In the genomic region with DNA sequence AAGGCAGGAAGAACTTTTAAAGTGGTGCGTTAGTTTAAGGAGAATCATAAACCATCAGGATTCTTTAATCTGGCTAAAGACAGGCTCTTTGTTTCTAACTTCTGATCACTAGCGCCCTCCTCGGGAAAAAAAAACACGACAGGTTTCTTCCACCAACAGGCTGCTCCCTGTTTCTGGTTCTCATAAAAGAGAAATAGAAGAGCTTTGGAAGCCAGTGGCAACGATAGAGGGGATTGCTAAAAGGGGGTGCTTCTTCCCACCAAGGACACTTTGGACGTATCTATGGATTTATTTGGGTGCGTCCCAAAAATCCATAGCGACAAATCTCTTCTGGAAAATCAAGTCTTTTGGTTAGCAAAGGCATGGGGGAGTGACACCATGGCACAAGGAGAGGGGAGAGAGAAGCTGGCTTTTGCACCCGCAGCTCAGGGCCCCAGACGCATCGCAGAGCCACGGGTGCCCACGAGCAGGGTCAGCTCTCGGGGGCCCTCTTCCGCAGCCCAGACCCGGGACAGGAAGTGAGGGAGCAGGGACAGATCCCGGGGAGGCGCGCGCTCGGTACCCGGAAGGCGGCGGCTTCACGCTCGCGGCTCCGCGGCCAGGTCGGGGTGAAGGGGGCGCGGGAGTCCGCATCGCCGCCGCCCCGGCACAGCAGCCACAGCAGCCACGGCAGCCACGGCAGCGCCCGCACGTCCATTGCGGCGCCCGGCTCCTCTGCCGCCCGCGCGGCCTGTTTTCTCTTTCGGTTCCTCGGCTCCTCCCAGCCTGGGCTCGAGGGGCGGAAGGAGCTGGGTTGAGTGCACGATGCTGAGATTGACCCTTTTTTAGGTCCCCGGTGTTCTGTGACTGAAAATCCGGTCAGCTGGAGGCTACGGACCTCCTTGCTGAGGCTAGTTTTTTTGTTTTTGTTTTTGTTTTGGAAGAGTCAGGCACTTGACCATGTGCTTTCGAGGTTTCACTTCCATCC, we compare ENCODE assay signal across 1 cellular context.
A peak's percentile ranks its signal among the peaks of the same experiment; 100 is the strongest.
TF ChIP-seq lines count a peak whose summit lies in the region.

A gene with protein sequence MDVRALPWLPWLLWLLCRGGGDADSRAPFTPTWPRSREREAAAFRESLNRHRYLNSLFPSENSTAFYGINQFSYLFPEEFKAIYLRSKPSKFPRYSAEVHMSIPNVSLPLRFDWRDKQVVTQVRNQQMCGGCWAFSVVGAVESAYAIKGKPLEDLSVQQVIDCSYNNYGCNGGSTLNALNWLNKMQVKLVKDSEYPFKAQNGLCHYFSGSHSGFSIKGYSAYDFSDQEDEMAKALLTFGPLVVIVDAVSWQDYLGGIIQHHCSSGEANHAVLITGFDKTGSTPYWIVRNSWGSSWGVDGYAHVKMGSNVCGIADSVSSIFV (minus strand): TSS at position 716 of the 967 bp plus-strand sequence. CDS start 19 bp downstream, at position 697.

TF ChIP-seq in HepG2, 621 proteins besides CTCF, POLR2A, EP300 and RAD21 (continued from another document and continues in another):
- TF ChIP-seq, protein P1, sequence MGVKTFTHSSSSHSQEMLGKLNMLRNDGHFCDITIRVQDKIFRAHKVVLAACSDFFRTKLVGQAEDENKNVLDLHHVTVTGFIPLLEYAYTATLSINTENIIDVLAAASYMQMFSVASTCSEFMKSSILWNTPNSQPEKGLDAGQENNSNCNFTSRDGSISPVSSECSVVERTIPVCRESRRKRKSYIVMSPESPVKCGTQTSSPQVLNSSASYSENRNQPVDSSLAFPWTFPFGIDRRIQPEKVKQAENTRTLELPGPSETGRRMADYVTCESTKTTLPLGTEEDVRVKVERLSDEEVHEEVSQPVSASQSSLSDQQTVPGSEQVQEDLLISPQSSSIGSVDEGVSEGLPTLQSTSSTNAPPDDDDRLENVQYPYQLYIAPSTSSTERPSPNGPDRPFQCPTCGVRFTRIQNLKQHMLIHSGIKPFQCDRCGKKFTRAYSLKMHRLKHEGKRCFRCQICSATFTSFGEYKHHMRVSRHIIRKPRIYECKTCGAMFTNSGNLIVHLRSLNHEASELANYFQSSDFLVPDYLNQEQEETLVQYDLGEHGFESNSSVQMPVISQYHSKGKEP (CRISPR knock-in tag; IDR thresholded peaks at IDR 0.05): no peak
- TF ChIP-seq HOXA9 (CRISPR knock-in tag; IDR thresholded peaks at IDR 0.05; ENCODE audit: borderline replicate concordance) (no peak), MTF1 (CRISPR knock-in tag; IDR thresholded peaks at IDR 0.05) (no peak), ZNF446 (CRISPR knock-in tag; IDR thresholded peaks at IDR 0.05) (peak; percentile 35; the same call in 1 of the 2 replicates), FOXK1 (CRISPR knock-in tag; IDR thresholded peaks at IDR 0.05; ENCODE audit: borderline replicate concordance, low read depth) (no peak), NFIC (IDR thresholded peaks at IDR 0.05; ENCODE audit: low read length) (no peak), ZNF850 (CRISPR knock-in tag; conservative IDR thresholded peaks at IDR 0.05) (no peak), ZNF234 (CRISPR knock-in tag; conservative IDR thresholded peaks at IDR 0.05) (no peak), NRL (CRISPR knock-in tag; IDR thresholded peaks at IDR 0.05; ENCODE audit: borderline replicate concordance) (no peak; the same call in 1 of the 2 replicates), ZNF772 (CRISPR knock-in tag; IDR thresholded peaks at IDR 0.05) (no peak), KAT2B (IDR thresholded peaks at IDR 0.05; ENCODE audit: borderline replicate concordance, low read depth, low read length) (no peak), TCF12 (IDR thresholded peaks at IDR 0.05) (no peak), TCF12 (CRISPR knock-in tag; IDR thresholded peaks at IDR 0.05) (no peak), ZNF263 (CRISPR knock-in tag; IDR thresholded peaks at IDR 0.05) (no peak; the same call in 1 of the 2 replicates), ZMYM2 (CRISPR knock-in tag; IDR thresholded peaks at IDR 0.05) (0 out of 2 replicates have a peak, but pooled peaks have one; percentile 26), ZNF143 (CRISPR knock-in tag; IDR thresholded peaks at IDR 0.05) (no peak), ZNF121 (CRISPR knock-in tag; IDR thresholded peaks at IDR 0.05) (no peak), BCL6 (CRISPR knock-in tag; IDR thresholded peaks at IDR 0.05) (no peak), ZNF484 (CRISPR knock-in tag; IDR thresholded peaks at IDR 0.05; ENCODE audit: borderline replicate concordance, low read depth) (no peak), KAT7 (CRISPR knock-in tag; IDR thresholded peaks at IDR 0.05; ENCODE audit: borderline replicate concordance) (no peak), ZNF230 (CRISPR knock-in tag; IDR thresholded peaks at IDR 0.05) (no peak), RBFOX2 (IDR thresholded peaks at IDR 0.05; ENCODE audit: low read depth, low read length) (peak; percentile 88), NR2C2 (CRISPR knock-in tag; IDR thresholded peaks at IDR 0.05; ENCODE audit: borderline replicate concordance) (peak; percentile 60), AGO2 (optimal IDR thresholded peaks at IDR 0.05; ENCODE audit: low read depth, low read length) (peak; percentile 39), ZNF543 (CRISPR knock-in tag; IDR thresholded peaks at IDR 0.05) (no peak), ZNF430 (CRISPR knock-in tag; IDR thresholded peaks at IDR 0.05) (0 out of 2 replicates have a peak, but pooled peaks have one; percentile 41), DMAP1 (CRISPR knock-in tag; IDR thresholded peaks at IDR 0.05) (0 out of 2 replicates have a peak, but pooled peaks have one; percentile 37), WIZ (CRISPR knock-in tag; IDR thresholded peaks at IDR 0.05) (peak; percentile 61; the same call in 1 of the 2 replicates), SAFB2 (CRISPR knock-in tag; IDR thresholded peaks at IDR 0.05; ENCODE audit: borderline replicate concordance, low read depth) (no peak; the same call in 1 of the 2 replicates), ZKSCAN5 (CRISPR knock-in tag; IDR thresholded peaks at IDR 0.05) (no peak), ZKSCAN8 (CRISPR knock-in tag; IDR thresholded peaks at IDR 0.05; ENCODE audit: borderline replicate concordance) (no peak)
- TF ChIP-seq, protein P2, sequence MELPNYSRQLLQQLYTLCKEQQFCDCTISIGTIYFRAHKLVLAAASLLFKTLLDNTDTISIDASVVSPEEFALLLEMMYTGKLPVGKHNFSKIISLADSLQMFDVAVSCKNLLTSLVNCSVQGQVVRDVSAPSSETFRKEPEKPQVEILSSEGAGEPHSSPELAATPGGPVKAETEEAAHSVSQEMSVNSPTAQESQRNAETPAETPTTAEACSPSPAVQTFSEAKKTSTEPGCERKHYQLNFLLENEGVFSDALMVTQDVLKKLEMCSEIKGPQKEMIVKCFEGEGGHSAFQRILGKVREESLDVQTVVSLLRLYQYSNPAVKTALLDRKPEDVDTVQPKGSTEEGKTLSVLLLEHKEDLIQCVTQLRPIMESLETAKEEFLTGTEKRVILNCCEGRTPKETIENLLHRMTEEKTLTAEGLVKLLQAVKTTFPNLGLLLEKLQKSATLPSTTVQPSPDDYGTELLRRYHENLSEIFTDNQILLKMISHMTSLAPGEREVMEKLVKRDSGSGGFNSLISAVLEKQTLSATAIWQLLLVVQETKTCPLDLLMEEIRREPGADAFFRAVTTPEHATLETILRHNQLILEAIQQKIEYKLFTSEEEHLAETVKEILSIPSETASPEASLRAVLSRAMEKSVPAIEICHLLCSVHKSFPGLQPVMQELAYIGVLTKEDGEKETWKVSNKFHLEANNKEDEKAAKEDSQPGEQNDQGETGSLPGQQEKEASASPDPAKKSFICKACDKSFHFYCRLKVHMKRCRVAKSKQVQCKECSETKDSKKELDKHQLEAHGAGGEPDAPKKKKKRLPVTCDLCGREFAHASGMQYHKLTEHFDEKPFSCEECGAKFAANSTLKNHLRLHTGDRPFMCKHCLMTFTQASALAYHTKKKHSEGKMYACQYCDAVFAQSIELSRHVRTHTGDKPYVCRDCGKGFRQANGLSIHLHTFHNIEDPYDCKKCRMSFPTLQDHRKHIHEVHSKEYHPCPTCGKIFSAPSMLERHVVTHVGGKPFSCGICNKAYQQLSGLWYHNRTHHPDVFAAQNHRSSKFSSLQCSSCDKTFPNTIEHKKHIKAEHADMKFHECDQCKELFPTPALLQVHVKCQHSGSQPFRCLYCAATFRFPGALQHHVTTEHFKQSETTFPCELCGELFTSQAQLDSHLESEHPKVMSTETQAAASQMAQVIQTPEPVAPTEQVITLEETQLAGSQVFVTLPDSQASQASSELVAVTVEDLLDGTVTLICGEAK (IDR thresholded peaks at IDR 0.05): no peak
- TF ChIP-seq, protein P2 (CRISPR knock-in tag; IDR thresholded peaks at IDR 0.05): 0 out of 2 replicates have a peak, but pooled peaks have one; percentile 31
- TF ChIP-seq, protein P3, sequence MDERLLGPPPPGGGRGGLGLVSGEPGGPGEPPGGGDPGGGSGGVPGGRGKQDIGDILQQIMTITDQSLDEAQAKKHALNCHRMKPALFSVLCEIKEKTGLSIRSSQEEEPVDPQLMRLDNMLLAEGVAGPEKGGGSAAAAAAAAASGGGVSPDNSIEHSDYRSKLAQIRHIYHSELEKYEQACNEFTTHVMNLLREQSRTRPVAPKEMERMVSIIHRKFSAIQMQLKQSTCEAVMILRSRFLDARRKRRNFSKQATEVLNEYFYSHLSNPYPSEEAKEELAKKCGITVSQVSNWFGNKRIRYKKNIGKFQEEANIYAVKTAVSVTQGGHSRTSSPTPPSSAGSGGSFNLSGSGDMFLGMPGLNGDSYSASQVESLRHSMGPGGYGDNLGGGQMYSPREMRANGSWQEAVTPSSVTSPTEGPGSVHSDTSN (CRISPR knock-in tag; IDR thresholded peaks at IDR 0.05): no peak
- TF ChIP-seq, protein P4, sequence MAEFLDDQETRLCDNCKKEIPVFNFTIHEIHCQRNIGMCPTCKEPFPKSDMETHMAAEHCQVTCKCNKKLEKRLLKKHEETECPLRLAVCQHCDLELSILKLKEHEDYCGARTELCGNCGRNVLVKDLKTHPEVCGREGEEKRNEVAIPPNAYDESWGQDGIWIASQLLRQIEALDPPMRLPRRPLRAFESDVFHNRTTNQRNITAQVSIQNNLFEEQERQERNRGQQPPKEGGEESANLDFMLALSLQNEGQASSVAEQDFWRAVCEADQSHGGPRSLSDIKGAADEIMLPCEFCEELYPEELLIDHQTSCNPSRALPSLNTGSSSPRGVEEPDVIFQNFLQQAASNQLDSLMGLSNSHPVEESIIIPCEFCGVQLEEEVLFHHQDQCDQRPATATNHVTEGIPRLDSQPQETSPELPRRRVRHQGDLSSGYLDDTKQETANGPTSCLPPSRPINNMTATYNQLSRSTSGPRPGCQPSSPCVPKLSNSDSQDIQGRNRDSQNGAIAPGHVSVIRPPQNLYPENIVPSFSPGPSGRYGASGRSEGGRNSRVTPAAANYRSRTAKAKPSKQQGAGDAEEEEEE (CRISPR knock-in tag; IDR thresholded peaks at IDR 0.05; ENCODE audit: borderline replicate concordance): no peak
- TF ChIP-seq, protein P5, sequence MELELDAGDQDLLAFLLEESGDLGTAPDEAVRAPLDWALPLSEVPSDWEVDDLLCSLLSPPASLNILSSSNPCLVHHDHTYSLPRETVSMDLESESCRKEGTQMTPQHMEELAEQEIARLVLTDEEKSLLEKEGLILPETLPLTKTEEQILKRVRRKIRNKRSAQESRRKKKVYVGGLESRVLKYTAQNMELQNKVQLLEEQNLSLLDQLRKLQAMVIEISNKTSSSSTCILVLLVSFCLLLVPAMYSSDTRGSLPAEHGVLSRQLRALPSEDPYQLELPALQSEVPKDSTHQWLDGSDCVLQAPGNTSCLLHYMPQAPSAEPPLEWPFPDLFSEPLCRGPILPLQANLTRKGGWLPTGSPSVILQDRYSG (CRISPR knock-in tag; IDR thresholded peaks at IDR 0.05): no peak; the same call in 1 of the 2 replicates
- TF ChIP-seq, protein P6, sequence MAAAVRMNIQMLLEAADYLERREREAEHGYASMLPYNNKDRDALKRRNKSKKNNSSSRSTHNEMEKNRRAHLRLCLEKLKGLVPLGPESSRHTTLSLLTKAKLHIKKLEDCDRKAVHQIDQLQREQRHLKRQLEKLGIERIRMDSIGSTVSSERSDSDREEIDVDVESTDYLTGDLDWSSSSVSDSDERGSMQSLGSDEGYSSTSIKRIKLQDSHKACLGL (CRISPR knock-in tag; IDR thresholded peaks at IDR 0.05): no peak
- TF ChIP-seq, protein P7, sequence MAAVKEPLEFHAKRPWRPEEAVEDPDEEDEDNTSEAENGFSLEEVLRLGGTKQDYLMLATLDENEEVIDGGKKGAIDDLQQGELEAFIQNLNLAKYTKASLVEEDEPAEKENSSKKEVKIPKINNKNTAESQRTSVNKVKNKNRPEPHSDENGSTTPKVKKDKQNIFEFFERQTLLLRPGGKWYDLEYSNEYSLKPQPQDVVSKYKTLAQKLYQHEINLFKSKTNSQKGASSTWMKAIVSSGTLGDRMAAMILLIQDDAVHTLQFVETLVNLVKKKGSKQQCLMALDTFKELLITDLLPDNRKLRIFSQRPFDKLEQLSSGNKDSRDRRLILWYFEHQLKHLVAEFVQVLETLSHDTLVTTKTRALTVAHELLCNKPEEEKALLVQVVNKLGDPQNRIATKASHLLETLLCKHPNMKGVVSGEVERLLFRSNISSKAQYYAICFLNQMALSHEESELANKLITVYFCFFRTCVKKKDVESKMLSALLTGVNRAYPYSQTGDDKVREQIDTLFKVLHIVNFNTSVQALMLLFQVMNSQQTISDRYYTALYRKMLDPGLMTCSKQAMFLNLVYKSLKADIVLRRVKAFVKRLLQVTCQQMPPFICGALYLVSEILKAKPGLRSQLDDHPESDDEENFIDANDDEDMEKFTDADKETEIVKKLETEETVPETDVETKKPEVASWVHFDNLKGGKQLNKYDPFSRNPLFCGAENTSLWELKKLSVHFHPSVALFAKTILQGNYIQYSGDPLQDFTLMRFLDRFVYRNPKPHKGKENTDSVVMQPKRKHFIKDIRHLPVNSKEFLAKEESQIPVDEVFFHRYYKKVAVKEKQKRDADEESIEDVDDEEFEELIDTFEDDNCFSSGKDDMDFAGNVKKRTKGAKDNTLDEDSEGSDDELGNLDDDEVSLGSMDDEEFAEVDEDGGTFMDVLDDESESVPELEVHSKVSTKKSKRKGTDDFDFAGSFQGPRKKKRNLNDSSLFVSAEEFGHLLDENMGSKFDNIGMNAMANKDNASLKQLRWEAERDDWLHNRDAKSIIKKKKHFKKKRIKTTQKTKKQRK (IDR thresholded peaks at IDR 0.05; ENCODE audit: low read length): no peak
